In genomic region chr2:239234151-239234825, GRCh38 we compare ENCODE assay signal across 19 cellular contexts.
A peak's percentile ranks its signal among the peaks of the same experiment; 100 is the strongest.
DNase-seq lines count a peak whose midpoint lies in the region; ATAC-seq, FAIRE-seq and TF ChIP-seq lines count a peak whose summit lies in the region.
"Had no signal": no experiment of that assay in that cellular context is flagged by ENCODE, and none has a peak within 500 bp of the region (broad histone marks: within the 10 kb centered on the region; RNA-seq: fewer than 3 reads in every experiment).

No MANE protein-coding gene starts in this region.

- peaks cover 57% of the 10 kb centered on the region for H3K4me1 Mint-ChIP-seq in activated CD4-positive, alpha-beta memory T cell treated with anti-CD3 and anti-CD28 coated beads for 36 hours (ENCODE audit: low read depth)
- peaks cover 72% of the 10 kb centered on the region for H3K4me1 Mint-ChIP-seq in nephron progenitor cell

- no peaks in the 10 kb centered on the region for H3K36me3 Mint-ChIP-seq in activated CD4-positive, alpha-beta memory T cell treated with anti-CD3 and anti-CD28 coated beads for 36 hours
- H3K36me3 Mint-ChIP-seq in nephron progenitor cell (ENCODE audit: low read depth) = peaks cover 12% of the 10 kb centered on the region

- H3K4me3 ChIP-seq in gastroesophageal sphincter = no peak overlapping the region
- H3K4me3 ChIP-seq: MG63, PC-9 had no signal

- intact Hi-C loops in activated CD4-positive, alpha-beta memory T cell treated with anti-CD3 and anti-CD28 coated beads for 36 hours (cut with micrococcal nuclease) = no loop called here

- CTCF ChIA-PET in activated CD4-positive, alpha-beta memory T cell treated with anti-CD3 and anti-CD28 coated beads for 36 hours (lab: Charles Lee) = interaction anchor here (1.0 kb wide), 1 partner anchor 147 kb away, joined by 3 read pairs; no protein-coding TSS in a partner anchor

- no peak for TF ChIP-seq EP300 in gastroesophageal sphincter (IDR thresholded peaks at IDR 0.05)

- WGBS in gastroesophageal sphincter (ENCODE audit: low coverage in 1 of 2), 2 donors = 60 to 77% methylated on average over 3 to 11 of the region's 16 CpGs

- no peak for FAIRE-seq in frontal cortex (lab: Jason Lieb, UNC)
- FAIRE-seq: D721Med had no signal

- TF ChIP-seq POLR2A in gastroesophageal sphincter (IDR thresholded peaks at IDR 0.05) = no peak

- H3K4me1 ChIP-seq in gastroesophageal sphincter = peaks cover 0 to 81% (median 7%) of the 10 kb centered on the region in 3 donors

- H3K27ac ChIP-seq in gastroesophageal sphincter = peak overlapping the region in 2 of 4 donors; percentile 37 to 43
- H3K27ac ChIP-seq: PC-9 had no signal

- no peaks in the 10 kb centered on the region for H3K27me3 ChIP-seq in gastroesophageal sphincter
- H3K27me3 ChIP-seq: MG63 had no signal

- H3K9me3 ChIP-seq in gastroesophageal sphincter = no peaks in the 10 kb centered on the region
- H3K9me3 ChIP-seq: MG63 had no signal

- peak overlapping the region; percentile 52 for H3K27ac Mint-ChIP-seq in activated CD4-positive, alpha-beta memory T cell treated with anti-CD3 and anti-CD28 coated beads for 36 hours
- H3K27ac Mint-ChIP-seq in nephron progenitor cell = peak overlapping the region; percentile 55
- H3K27ac Mint-ChIP-seq: activated CD4-positive, alpha-beta T cell treated with anti-CD3 and anti-CD28 coated beads, Interleukin-2, amount 10 ng/mL, durations not matched to agents 7 days and 5 days; activated T-helper 2 cell treated with anti-CD3 and anti-CD28 coated beads, Interferon-gamma antibody, Interleukin-2, Interleukin-4, amounts not matched to agents 10 μg/mL and 5 μg/mL and 100 μg/mL, durations not matched to agents 14 hours and 24 hours and 36 hours had no signal

- no peak for ATAC-seq in HG03571 (IDR thresholded peaks at IDR 0.05; ENCODE audit: unreplicated experiment)
- no peak for ATAC-seq in gastroesophageal sphincter

- peak overlapping the region; percentile 4 for H3K4me3 Mint-ChIP-seq in activated CD4-positive, alpha-beta memory T cell treated with anti-CD3 and anti-CD28 coated beads for 36 hours
- no peak overlapping the region for H3K4me3 Mint-ChIP-seq in nephron progenitor cell
- H3K4me3 Mint-ChIP-seq: activated CD4-positive, alpha-beta T cell treated with anti-CD3 and anti-CD28 coated beads, Interleukin-2, amount 10 ng/mL, durations not matched to agents 7 days and 5 days had no signal

- H3K9me3 Mint-ChIP-seq in activated CD4-positive, alpha-beta memory T cell treated with anti-CD3 and anti-CD28 coated beads for 36 hours = no peaks in the 10 kb centered on the region
- H3K9me3 Mint-ChIP-seq in nephron progenitor cell = no peaks in the 10 kb centered on the region
- H3K9me3 Mint-ChIP-seq: activated T-helper 2 cell treated with anti-CD3 and anti-CD28 coated beads, Interferon-gamma antibody, Interleukin-2, Interleukin-4, amounts not matched to agents 10 μg/mL and 5 μg/mL and 100 μg/mL, durations not matched to agents 14 hours and 24 hours and 36 hours had no signal

- POLR2A ChIA-PET in activated CD4-positive, alpha-beta memory T cell treated with anti-CD3 and anti-CD28 coated beads for 36 hours (lab: Charles Lee) = interaction anchor here (0.7 to 1.0 kb wide), 2 partner anchors 14 to 41 kb away, joined by 3 read pairs; no protein-coding TSS in a partner anchor

- peak; percentile 14 for DNase-seq in stimulated activated naive CD4-positive, alpha-beta T cell treated with Interleukin-2 at 50 U/mL for 16 hours (lab: John Stamatoyannopoulos, UW)
- DNase-seq in stimulated activated naive CD4-positive, alpha-beta T cell (lab: John Stamatoyannopoulos, UW) = no peak
- DNase-seq in activated CD4-positive, alpha-beta memory T cell treated with anti-CD3 and anti-CD28 coated beads for 36 hours = peak; percentile 70
- no peak for DNase-seq in nephron progenitor cell
- DNase-seq in frontal cortex (ENCODE audit: low spot score in 2 of 2) = no peak
- no peak for DNase-seq in NCI-H1105 (lab: John Stamatoyannopoulos, UW)
- DNase-seq: activated CD4-positive, alpha-beta T cell treated with anti-CD3 and anti-CD28 coated beads, Interleukin-2, amount 10 ng/mL, durations not matched to agents 7 days and 5 days; cerebellar nuclear complex; left cardiac atrium; MG63; NCI-H2081 treated with DMSO at 0.1 percent for 48 hours; NCI-H526 treated with DMSO at 0.1 percent for 48 hours; stimulated activated CD4-positive, alpha-beta T cell treated with anti-CD3 and anti-CD28 coated beads, Interleukin-15, amount 100 ng/mL, for 24 hours; T1000 had no signal

- H3K36me3 ChIP-seq in gastroesophageal sphincter = peaks cover 0 to 9% of the 10 kb centered on the region in 2 donors
- H3K36me3 ChIP-seq: MG63 had no signal

- no peaks in the 10 kb centered on the region for H3K27me3 Mint-ChIP-seq in activated CD4-positive, alpha-beta memory T cell treated with anti-CD3 and anti-CD28 coated beads for 36 hours
- no peaks in the 10 kb centered on the region for H3K27me3 Mint-ChIP-seq in nephron progenitor cell (ENCODE audit: low read depth, poor library complexity)
- H3K27me3 Mint-ChIP-seq: activated CD4-positive, alpha-beta T cell treated with anti-CD3 and anti-CD28 coated beads, Interleukin-2, amount 10 ng/mL, durations not matched to agents 7 days and 5 days had no signal

- no peak for TF ChIP-seq CTCF in nephron progenitor cell (IDR thresholded peaks at IDR 0.05)
- TF ChIP-seq CTCF in gastroesophageal sphincter (IDR thresholded peaks at IDR 0.05) = no peak

Comparison
In these comparisons a context has a peak if more than half of its experiments do, and no peak if none do; other contexts are left out.
1. DNase-seq: peak in stimulated activated naive CD4-positive, alpha-beta T cell treated with Interleukin-2 at 50 U/mL for 16 hours (single experiment) and activated CD4-positive, alpha-beta memory T cell treated with anti-CD3 and anti-CD28 coated beads for 36 hours (single experiment); none in stimulated activated naive CD4-positive, alpha-beta T cell (0 of 6), nephron progenitor cell (single experiment), frontal cortex (0 of 2) and NCI-H1105 (single experiment).